ENCODE assay signal across 8 cellular contexts in the genomic region with DNA sequence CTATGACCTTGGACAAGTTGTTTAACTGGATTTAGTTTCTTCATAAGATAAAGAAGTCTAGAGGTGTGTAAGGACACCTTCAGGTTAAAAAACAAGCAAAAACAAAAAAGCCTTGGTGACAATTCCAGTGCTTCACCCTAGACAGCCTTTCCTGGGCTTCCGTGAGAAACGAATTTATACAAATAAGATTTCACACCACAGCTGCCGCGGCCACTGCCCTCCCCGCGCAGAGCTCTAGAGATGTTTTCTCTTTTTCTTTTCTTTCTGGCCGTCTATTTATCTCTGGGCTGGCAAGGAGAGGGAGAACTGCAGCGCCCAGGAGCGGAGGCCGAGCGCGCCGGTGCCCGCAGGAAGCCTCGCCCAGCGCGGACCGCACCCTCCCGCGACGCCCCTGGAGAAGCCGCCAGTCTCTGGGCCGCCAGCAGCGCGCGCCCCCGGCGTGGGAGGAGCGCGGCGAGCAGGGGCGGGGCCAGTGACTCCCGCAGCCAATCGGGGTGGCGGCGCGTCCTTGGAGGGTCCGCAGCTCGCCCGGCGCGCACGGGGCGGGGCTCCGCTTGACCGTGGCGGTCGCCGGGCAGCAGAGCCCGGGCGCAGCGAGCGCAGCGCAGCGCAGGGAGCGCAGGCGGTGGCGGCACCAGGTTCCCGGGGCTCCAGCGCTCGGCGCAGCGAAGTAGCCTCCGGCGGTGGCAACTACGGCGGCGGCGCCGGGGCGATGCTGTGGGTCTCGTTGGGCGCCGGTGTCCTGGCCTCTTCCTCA.
DNase-seq lines count a peak whose midpoint lies in the region; ATAC-seq and TF ChIP-seq lines count a peak whose summit lies in the region.

No MANE protein-coding gene starts in this region.

- peaks cover 94% of the 10 kb centered on the region for H3K27me3 Mint-ChIP-seq in nephron progenitor cell (ENCODE audit: low read depth, poor library complexity)

- H3K27ac Mint-ChIP-seq in nephron progenitor cell = no peak overlapping the region

- H3K4me3 Mint-ChIP-seq in nephron progenitor cell = peak overlapping the region; percentile 85

- DNase-seq in DMS53 treated with DMSO at 0.1 percent for 48 hours (lab: John Stamatoyannopoulos, UW; ENCODE audit: unreplicated experiment) = peak; percentile 76
- peak; percentile 89 for DNase-seq in KBM-7
- DNase-seq in RKO (ENCODE audit: low spot score) = peak; percentile 77
- DNase-seq in activated T-helper 9 cell treated with anti-CD3 and anti-CD28 coated beads, Interleukin-2, amount 50 U/mL, for 16 hours (ENCODE audit: low read depth) = peak; percentile 70
- peak; percentile 84 to 96 for DNase-seq in foreskin fibroblast
- DNase-seq in nephron progenitor cell = peak; percentile 96
- DNase-seq in stimulated activated naive CD8-positive, alpha-beta T cell treated with anti-CD3 and anti-CD28 coated beads, Interleukin-15, Interleukin-2, amounts not matched to agents 100 U/mL and 50 U/mL, for 24 hours = peak; percentile 78

- peaks cover 4% of the 10 kb centered on the region for H3K4me1 Mint-ChIP-seq in nephron progenitor cell

- TF ChIP-seq CTCF in foreskin fibroblast (IDR thresholded peaks at IDR 0.05; ENCODE audit: low read depth, low read length) (no peak), nephron progenitor cell (IDR thresholded peaks at IDR 0.05) (no peak)

- ATAC-seq in GM21786 (IDR thresholded peaks at IDR 0.05; ENCODE audit: unreplicated experiment) = peak; percentile 97
- peak; percentile 94 for ATAC-seq in stimulated activated naive CD8-positive, alpha-beta T cell treated with anti-CD3 and anti-CD28 coated beads, Interleukin-15, Interleukin-2, amounts not matched to agents 100 U/mL and 50 U/mL, for 24 hours

- peak overlapping the region; percentile 57 to 65 for H3K4me3 ChIP-seq in foreskin fibroblast (ENCODE audit: low read depth in 1 of 2, low read length in 2 of 2)

- H3K36me3 Mint-ChIP-seq in nephron progenitor cell (ENCODE audit: low read depth) = no peaks in the 10 kb centered on the region

- in situ Hi-C loops in KBM-7 (cut with MboI; ENCODE audit: low pct_unique_long_range_greater_than_20kb, low sequenced_read_pairs) = no loop called here

- H3K9me3 Mint-ChIP-seq in nephron progenitor cell = no peaks in the 10 kb centered on the region

Comparison
In these comparisons a context has a peak if more than half of its experiments do, and no peak if none do; other contexts are left out.
1. Peak in every context shown above with its lines: DNase-seq, ATAC-seq and H3K4me3 ChIP-seq.